7 cellular contexts compared by ENCODE assay signal in genomic region chr10:71835671-71836593, GRCh38. TPM values are rescaled to one million over a fixed set of nuclear protein-coding genes. Genes with fewer than 3 reads are reported as not detected.
DNase-seq lines count a peak whose midpoint lies in the region; ATAC-seq and TF ChIP-seq lines count a peak whose summit lies in the region.

No MANE protein-coding gene starts in this region.

- no peaks in the 10 kb centered on the region for H3K27me3 ChIP-seq in kidney epithelial cell (ENCODE audit: control insufficient read depth, insufficient read depth, low read length)

- no peak overlapping the region for H3K4me3 ChIP-seq in kidney epithelial cell (ENCODE audit: low read depth, low read length)

- peak; percentile 85 for ATAC-seq in GM21576 (IDR thresholded peaks at IDR 0.05; ENCODE audit: unreplicated experiment)
- ATAC-seq in stimulated activated naive CD8-positive, alpha-beta T cell treated with anti-CD3 and anti-CD28 coated beads, Interleukin-15, Interleukin-2, amounts not matched to agents 100 U/mL and 50 U/mL, for 24 hours: peak; percentile 91

- peak overlapping the region; percentile 38 for H3K27ac ChIP-seq in KOPT-K1 (ENCODE audit: low read depth, low read length, poor library complexity, severe bottlenecking)

- H3K36me3 ChIP-seq in KOPT-K1 (ENCODE audit: insufficient read depth, low read length) (peaks cover 78% of the 10 kb centered on the region), kidney epithelial cell (ENCODE audit: control insufficient read depth, insufficient read depth, low read length) (peaks cover 1% of the 10 kb centered on the region)

- no peaks in the 10 kb centered on the region for H3K9me3 ChIP-seq in KOPT-K1 (ENCODE audit: insufficient read depth, low read length, poor library complexity, severe bottlenecking)

- peak; percentile 89 for DNase-seq in GM10266 (ENCODE audit: extremely low spot score)
- peak; percentile 98 for DNase-seq in astrocyte of the hippocampus (ENCODE audit: low read depth, low spot score)
- DNase-seq in kidney epithelial cell (ENCODE audit: low read depth): peak; percentile 89
- peak; percentile 51 for DNase-seq in stimulated activated naive CD8-positive, alpha-beta T cell treated with anti-CD3 and anti-CD28 coated beads, Interleukin-15, Interleukin-2, amounts not matched to agents 100 U/mL and 50 U/mL, for 24 hours
- no peak for DNase-seq in stimulated activated CD4-positive, alpha-beta T cell treated with anti-CD3 and anti-CD28 coated beads, Interleukin-4, amount 100 ng/mL, for 24 hours

- TF ChIP-seq CTCF in GM10266 (IDR thresholded peaks at IDR 0.05; ENCODE audit: control insufficient read depth, insufficient read depth, low read depth, missing control alignments) (no peak), kidney epithelial cell (IDR thresholded peaks at IDR 0.05; ENCODE audit: insufficient read depth, low read length, poor library complexity, severe bottlenecking) (no peak)

RNA-seq across cellular contexts. Expression of gene PSAP, which starts 15.1 kb away (rescaled TPM):
- 1,398 and 1,486 TPM in 2 replicates for total RNA-seq in kidney epithelial cell
